6 cellular contexts compared by ENCODE assay signal in genomic region chrX:121301822-121302221, GRCh38.
"Had no signal": no experiment of that assay in that cellular context is flagged by ENCODE, and none has a peak within 500 bp of the region (broad histone marks: within the 10 kb centered on the region; RNA-seq: fewer than 3 reads in every experiment).

No MANE protein-coding gene starts in this region.

- H2AFZ ChIP-seq: GM23338 had no signal

- ATAC-seq: GM23338, K562 had no signal

- H3K4me2 ChIP-seq: GM23338 had no signal

- H3K4me3 ChIP-seq: GM23338, K562 had no signal

- DNase-seq: H9, HCEC 1CT, IMR-90, KG1 had no signal
